Comparison of ENCODE assay signal across 1 cellular context in genomic region chr16:10921536-10922327, GRCh38.
TF ChIP-seq lines count a peak whose summit lies in the region.

No MANE protein-coding gene starts in this region.

TF ChIP-seq in HCT116, 20 proteins besides CTCF, POLR2A, EP300 and RAD21 (continued from another document):
- TF ChIP-seq REST (IDR thresholded peaks at IDR 0.05; ENCODE audit: low read depth) (no peak), POLR2AphosphoS5 (IDR thresholded peaks at IDR 0.05; ENCODE audit: low read depth, low read length) (no peak), ZNF274 (IDR thresholded peaks at IDR 0.05; ENCODE audit: low read depth, low read length) (no peak), EZH2 (IDR thresholded peaks at IDR 0.05) (no peak), SIN3A (IDR thresholded peaks at IDR 0.05; ENCODE audit: low read depth) (no peak), JUND (IDR thresholded peaks at IDR 0.05) (no peak), CEBPB (IDR thresholded peaks at IDR 0.05; ENCODE audit: low read depth) (no peak), ZFX (IDR thresholded peaks at IDR 0.05) (no peak), YY1 (IDR thresholded peaks at IDR 0.05; ENCODE audit: extremely low read depth, insufficient replicate concordance, low read depth, low read length) (no peak), SRF (IDR thresholded peaks at IDR 0.05; ENCODE audit: low read depth) (no peak), MAX (IDR thresholded peaks at IDR 0.05) (no peak), TCF7L2 (IDR thresholded peaks at IDR 0.05; ENCODE audit: borderline replicate concordance, extremely low read depth, insufficient read depth, insufficient read length) (no peak), FOSL1 (IDR thresholded peaks at IDR 0.05; ENCODE audit: low read depth) (no peak), ELF1 (IDR thresholded peaks at IDR 0.05; ENCODE audit: borderline replicate concordance, low read depth) (no peak), EZH2phosphoT487 (IDR thresholded peaks at IDR 0.05; ENCODE audit: borderline replicate concordance) (no peak), SP1 (IDR thresholded peaks at IDR 0.05; ENCODE audit: low read depth) (no peak), CBX3 (IDR thresholded peaks at IDR 0.05; ENCODE audit: low read depth) (no peak), ATF3 (IDR thresholded peaks at IDR 0.05) (no peak)
